11 cellular contexts compared by ENCODE assay signal in the genomic region with DNA sequence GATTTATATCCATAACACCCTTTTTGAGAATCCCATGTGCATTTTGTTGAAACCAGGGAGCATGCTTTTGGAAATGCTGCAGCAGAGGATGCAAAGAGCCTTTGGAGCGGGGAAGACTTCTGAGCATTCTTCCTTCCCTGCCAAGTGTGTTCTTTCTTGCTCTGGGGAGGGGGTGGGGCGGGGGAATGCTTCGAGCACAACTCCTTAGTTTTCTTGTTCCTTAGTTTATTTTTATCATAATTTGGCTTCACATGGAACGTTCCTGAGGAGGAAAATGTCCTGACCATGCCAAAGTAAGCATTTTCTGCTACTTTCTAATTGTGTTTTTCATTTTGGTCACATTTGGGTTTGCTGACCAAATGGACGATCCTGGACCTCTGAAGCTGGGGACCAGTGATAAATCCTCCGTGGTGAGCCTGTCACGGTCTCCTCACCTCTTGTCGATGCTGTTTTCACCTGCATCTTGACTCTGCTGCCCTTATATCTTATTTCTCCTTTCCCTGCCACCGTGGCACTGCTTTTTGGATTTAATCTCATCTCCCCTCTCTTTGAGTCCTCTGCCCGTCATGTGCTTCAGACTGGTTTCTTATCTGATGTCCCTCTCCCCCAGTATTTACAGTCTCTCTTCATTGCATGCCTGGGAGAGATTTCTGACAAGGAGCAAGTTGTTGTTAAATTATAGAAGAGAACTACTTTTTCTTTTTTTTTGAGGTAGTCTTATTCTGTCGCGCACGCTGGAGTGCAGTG. TPM values are rescaled to one million over a fixed set of nuclear protein-coding genes. Genes with fewer than 3 reads are reported as not detected.
A peak's percentile ranks its signal among the peaks of the same experiment; 100 is the strongest.
DNase-seq lines count a peak whose midpoint lies in the region; ATAC-seq and TF ChIP-seq lines count a peak whose summit lies in the region.
"Had no signal": no experiment of that assay in that cellular context is flagged by ENCODE, and none has a peak within 500 bp of the region (broad histone marks: within the 10 kb centered on the region; RNA-seq: fewer than 3 reads in every experiment).

No MANE protein-coding gene starts in this region.

- peaks cover 35% of the 10 kb centered on the region for H3K4me1 ChIP-seq in testis

- H3K27ac ChIP-seq in VCaP (peak overlapping the region; percentile 94), testis (peak overlapping the region; percentile 28 to 96)

- peak overlapping the region; percentile 97 for H3K27ac Mint-ChIP-seq in activated T-cell treated with anti-CD3 and anti-CD28 coated beads, Interleukin-2, amount 50 U/mL, for 24 hours
- H3K27ac Mint-ChIP-seq: CD14-positive monocyte had no signal

- no peak for DNase-seq in activated T-cell treated with anti-CD3 and anti-CD28 coated beads, Interleukin-2, amount 50 U/mL, for 24 hours
- DNase-seq in activated T-cell treated with anti-CD3 and anti-CD28 coated beads, Interleukin-2, amount 50 U/mL, for 1 hour = no peak
- DNase-seq in fibroblast of pulmonary artery (ENCODE audit: low read depth) (peak; percentile 31), testis (peak; percentile 54), lower leg skin (ENCODE audit: low spot score in 2 of 2) (no peak)
- DNase-seq in stimulated activated CD4-positive, alpha-beta T cell treated with anti-CD3 and anti-CD28 coated beads, Interleukin-4, amount 100 ng/mL, for 1 hour = no peak
- DNase-seq: heart left ventricle, spleen had no signal

- TF ChIP-seq CTCF in VCaP (conservative IDR thresholded peaks at IDR 0.05) (no peak), fibroblast of pulmonary artery (IDR thresholded peaks at IDR 0.05; ENCODE audit: low read length, missing control alignments) (no peak), testis (IDR thresholded peaks at IDR 0.05) (no peak), lower leg skin (IDR thresholded peaks at IDR 0.05) (no peak)

- 21 to 28% methylated on average over 13 of the region's 13 CpGs for WGBS in testis, 2 donors
- 68 to 72% methylated on average over 13 of the region's 13 CpGs for WGBS in lower leg skin, 2 donors

- H3K36me3 ChIP-seq in testis (ENCODE audit: low read depth, missing control alignments) = no peaks in the 10 kb centered on the region

- no peaks in the 10 kb centered on the region for H3K27me3 ChIP-seq in testis
- H3K27me3 ChIP-seq: heart left ventricle, spleen had no signal

- H3K36me3 Mint-ChIP-seq in activated T-cell treated with anti-CD3 and anti-CD28 coated beads, Interleukin-2, amount 50 U/mL, for 24 hours (ENCODE audit: low read depth) = peaks cover 67% of the 10 kb centered on the region

- H3K4me3 ChIP-seq in fibroblast of pulmonary artery (replicated peaks; ENCODE audit: low read depth, low read length) = peak overlapping the region; percentile 63
- H3K4me3 ChIP-seq in testis = no peak overlapping the region
- H3K4me3 ChIP-seq in lower leg skin (ENCODE audit: low read depth, poor library complexity, severe bottlenecking) = no peak overlapping the region

- intact Hi-C loops in testis (cut with DNase I; ENCODE audit: low total_unique reads) = no loop called here
- intact Hi-C loops in lower leg skin (cut with DNase I; ENCODE audit: low total_unique reads) = no loop called here

- peak overlapping the region; percentile 92 for H3K4me3 Mint-ChIP-seq in activated T-cell treated with anti-CD3 and anti-CD28 coated beads, Interleukin-2, amount 50 U/mL, for 24 hours
- H3K4me3 Mint-ChIP-seq: CD14-positive monocyte had no signal

- ATAC-seq in HG03442 (IDR thresholded peaks at IDR 0.05; ENCODE audit: unreplicated experiment) = no peak
- ATAC-seq: heart left ventricle had no signal

- no peaks in the 10 kb centered on the region for H3K9me3 Mint-ChIP-seq in activated T-cell treated with anti-CD3 and anti-CD28 coated beads, Interleukin-2, amount 50 U/mL, for 24 hours

- TF ChIP-seq POLR2A in testis (IDR thresholded peaks at IDR 0.05) (no peak), lower leg skin (IDR thresholded peaks at IDR 0.05) (no peak)

- no peaks in the 10 kb centered on the region for H3K9me3 ChIP-seq in testis
- H3K9me3 ChIP-seq: heart left ventricle, spleen had no signal

- H3K4me1 Mint-ChIP-seq in activated T-cell treated with anti-CD3 and anti-CD28 coated beads, Interleukin-2, amount 50 U/mL, for 24 hours (ENCODE audit: low read depth) = peaks cover 66% of the 10 kb centered on the region

- no peaks in the 10 kb centered on the region for H3K27me3 Mint-ChIP-seq in activated T-cell treated with anti-CD3 and anti-CD28 coated beads, Interleukin-2, amount 50 U/mL, for 24 hours

RNA-seq across cellular contexts. Expression of a gene that starts 2.4 kb away (rescaled TPM):
- total RNA-seq in testis (10 to 100 TPM; 55.9 to 66.1 TPM), lower leg skin (10 to 100 TPM in 1 of 4 donors, 1 to 10 TPM in 3; 7.7 to 23.3 (median 8.9) TPM)
- 41.2 TPM for polyA plus RNA-seq in testis (ENCODE audit: insufficient read depth, low read depth, low replicate concordance)

RNA-seq across cellular contexts. Expression of a gene that starts 39.6 kb away (rescaled TPM):
- total RNA-seq in testis (10 to 100 TPM; 23.4 to 96.8 TPM), lower leg skin (under 1 TPM in 1 of 4 donors, not detected in 3; 0.26 TPM)
- polyA plus RNA-seq in testis (ENCODE audit: insufficient read depth, low read depth, low replicate concordance) = 85.4 TPM

Comparison
In these comparisons a context has a peak if more than half of its experiments do, and no peak if none do; other contexts are left out.
1. DNase-seq: peak in fibroblast of pulmonary artery (single experiment) and testis (single experiment); none in activated T-cell treated with anti-CD3 and anti-CD28 coated beads, Interleukin-2, amount 50 U/mL, for 24 hours (single experiment), activated T-cell treated with anti-CD3 and anti-CD28 coated beads, Interleukin-2, amount 50 U/mL, for 1 hour (single experiment), stimulated activated CD4-positive, alpha-beta T cell treated with anti-CD3 and anti-CD28 coated beads, Interleukin-4, amount 100 ng/mL, for 1 hour (single experiment) and lower leg skin (0 of 2).
2. RNA of a gene that starts 39.6 kb away (total RNA-seq): 23.4 to 96.8 TPM in testis; 0.26 TPM in lower leg skin; every median in the first group is over 10 times any median in the second.